10 cellular contexts compared by ENCODE assay signal in genomic region chr3:122816587-122816986, GRCh38.
"Had no signal": no experiment of that assay in that cellular context is flagged by ENCODE, and none has a peak within 500 bp of the region (broad histone marks: within the 10 kb centered on the region; RNA-seq: fewer than 3 reads in every experiment).

No MANE protein-coding gene starts in this region.

- H3K9me3 Mint-ChIP-seq: HFFc6, IgD-negative memory B cell had no signal

- H3K9ac ChIP-seq: GM23248, KMS-11 had no signal

- FAIRE-seq: HTR-8/SVneo had no signal

- H3K4me3 Mint-ChIP-seq: HFFc6, IgD-negative memory B cell had no signal

- H2AFZ ChIP-seq: GM23248 had no signal

- H3K36me3 ChIP-seq: HAP-1 had no signal

- H3K9me3 ChIP-seq: HAP-1 had no signal

- H3K4me3 ChIP-seq: GM23248, HAP-1 had no signal

- H3K4me1 ChIP-seq: HAP-1 had no signal

- H3K27ac ChIP-seq: GM23248, KMS-11 had no signal

- ATAC-seq: HCT116 had no signal

- H3K27me3 Mint-ChIP-seq: IgD-negative memory B cell had no signal

- H3K4me2 ChIP-seq: KMS-11 had no signal

- H3K27ac Mint-ChIP-seq: HFFc6, IgD-negative memory B cell had no signal

- DNase-seq: GM23248, GOT3, H7, HFFc6, KBM-7 had no signal
